ENCODE assay signal across 1 cellular context in the genomic region with DNA sequence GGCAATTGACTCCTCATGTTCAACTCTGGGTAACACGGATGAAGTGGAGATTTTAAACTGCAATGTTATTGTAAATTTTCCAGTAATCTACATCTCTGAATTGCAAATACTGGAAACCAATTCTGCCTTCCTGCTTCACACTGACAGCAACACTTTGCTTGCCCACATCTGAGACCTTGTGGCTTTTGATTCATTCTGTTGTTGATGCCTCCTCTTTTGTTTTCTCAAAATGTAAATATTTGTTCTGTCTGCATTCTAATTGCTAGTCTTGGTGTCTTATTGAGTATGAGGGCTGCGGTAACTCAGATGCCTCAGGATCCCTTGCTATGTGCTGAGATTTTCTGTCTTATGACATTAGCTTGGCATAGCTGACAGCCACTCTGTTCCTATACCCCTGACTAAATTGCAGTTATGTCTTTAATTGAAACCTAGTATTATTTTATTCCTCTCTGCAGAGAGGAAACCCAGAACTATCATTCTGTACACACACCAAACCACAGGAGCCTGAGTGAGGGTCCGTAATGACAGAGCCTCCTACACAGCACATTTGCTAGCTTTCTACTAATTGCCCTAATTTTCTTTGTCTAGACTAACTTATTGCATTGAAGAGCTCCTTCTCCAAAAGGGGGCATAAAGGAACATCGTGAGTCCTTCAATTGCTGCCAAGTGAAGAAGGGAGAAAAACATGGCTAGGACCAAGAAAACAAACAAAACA.
TF ChIP-seq lines count a peak whose summit lies in the region.

No MANE protein-coding gene starts in this region.

TF ChIP-seq in WTC11, 78 proteins besides CTCF, POLR2A, EP300 and RAD21 (continued from another document):
- TF ChIP-seq, protein P1, sequence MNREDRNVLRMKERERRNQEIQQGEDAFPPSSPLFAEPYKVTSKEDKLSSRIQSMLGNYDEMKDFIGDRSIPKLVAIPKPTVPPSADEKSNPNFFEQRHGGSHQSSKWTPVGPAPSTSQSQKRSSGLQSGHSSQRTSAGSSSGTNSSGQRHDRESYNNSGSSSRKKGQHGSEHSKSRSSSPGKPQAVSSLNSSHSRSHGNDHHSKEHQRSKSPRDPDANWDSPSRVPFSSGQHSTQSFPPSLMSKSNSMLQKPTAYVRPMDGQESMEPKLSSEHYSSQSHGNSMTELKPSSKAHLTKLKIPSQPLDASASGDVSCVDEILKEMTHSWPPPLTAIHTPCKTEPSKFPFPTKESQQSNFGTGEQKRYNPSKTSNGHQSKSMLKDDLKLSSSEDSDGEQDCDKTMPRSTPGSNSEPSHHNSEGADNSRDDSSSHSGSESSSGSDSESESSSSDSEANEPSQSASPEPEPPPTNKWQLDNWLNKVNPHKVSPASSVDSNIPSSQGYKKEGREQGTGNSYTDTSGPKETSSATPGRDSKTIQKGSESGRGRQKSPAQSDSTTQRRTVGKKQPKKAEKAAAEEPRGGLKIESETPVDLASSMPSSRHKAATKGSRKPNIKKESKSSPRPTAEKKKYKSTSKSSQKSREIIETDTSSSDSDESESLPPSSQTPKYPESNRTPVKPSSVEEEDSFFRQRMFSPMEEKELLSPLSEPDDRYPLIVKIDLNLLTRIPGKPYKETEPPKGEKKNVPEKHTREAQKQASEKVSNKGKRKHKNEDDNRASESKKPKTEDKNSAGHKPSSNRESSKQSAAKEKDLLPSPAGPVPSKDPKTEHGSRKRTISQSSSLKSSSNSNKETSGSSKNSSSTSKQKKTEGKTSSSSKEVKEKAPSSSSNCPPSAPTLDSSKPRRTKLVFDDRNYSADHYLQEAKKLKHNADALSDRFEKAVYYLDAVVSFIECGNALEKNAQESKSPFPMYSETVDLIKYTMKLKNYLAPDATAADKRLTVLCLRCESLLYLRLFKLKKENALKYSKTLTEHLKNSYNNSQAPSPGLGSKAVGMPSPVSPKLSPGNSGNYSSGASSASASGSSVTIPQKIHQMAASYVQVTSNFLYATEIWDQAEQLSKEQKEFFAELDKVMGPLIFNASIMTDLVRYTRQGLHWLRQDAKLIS (CRISPR knock-in tag; IDR thresholded peaks at IDR 0.05; ENCODE audit: borderline replicate concordance), result no peak
